ENCODE assay signal across 8 cellular contexts in the genomic region with DNA sequence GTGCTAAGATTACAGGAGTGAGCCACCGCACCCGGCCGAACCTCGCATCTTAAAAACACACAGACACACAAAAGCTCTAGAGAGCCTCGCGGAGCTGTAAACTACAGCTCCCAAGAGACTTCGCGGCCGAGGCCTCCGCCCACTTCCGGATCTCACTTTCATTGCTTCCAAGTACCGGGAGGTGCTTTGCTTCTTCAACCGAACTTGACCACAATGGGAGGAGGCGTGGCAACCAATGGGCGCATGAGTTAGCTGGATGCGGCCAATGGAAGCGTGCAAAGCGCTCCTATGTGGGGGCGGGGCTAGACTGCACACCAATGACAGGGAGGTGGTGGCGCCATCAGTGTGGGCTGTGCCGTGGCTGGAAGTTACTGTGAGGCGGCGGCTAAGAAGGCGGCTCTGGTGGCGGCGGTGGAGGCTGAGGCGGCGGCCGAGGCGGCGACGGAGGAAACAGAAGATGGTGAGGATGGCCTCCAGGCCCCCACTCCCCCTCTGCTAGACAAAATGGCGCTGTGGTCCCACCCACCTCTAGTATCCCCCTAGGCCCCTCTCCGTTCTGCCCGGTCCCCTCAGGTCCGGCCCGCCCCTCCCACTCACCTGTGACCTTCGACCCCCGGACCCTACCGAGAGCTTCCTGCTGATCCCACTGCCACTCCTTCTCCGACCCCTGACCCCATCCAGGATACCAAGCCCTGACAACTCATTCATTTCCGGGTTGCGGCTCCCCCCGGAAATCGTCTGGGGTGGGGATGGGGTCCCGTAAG. TPM values are rescaled to one million over a fixed set of nuclear protein-coding genes. Genes with fewer than 3 reads are reported as not detected.
DNase-seq lines count a peak whose midpoint lies in the region; ATAC-seq and TF ChIP-seq lines count a peak whose summit lies in the region.

A gene (plus strand): TSS at position 366 of the 764 bp plus-strand sequence. CDS start 92 bp downstream, at position 458.

- peaks cover 3% of the 10 kb centered on the region for H3K36me3 ChIP-seq in Caco-2 (ENCODE audit: control insufficient read depth, insufficient read depth, low read length)
- peaks cover 11% of the 10 kb centered on the region for H3K36me3 ChIP-seq in OCI-LY3 (replicated peaks; ENCODE audit: low read depth, low read length)

- CTCF ChIA-PET in Caco-2 (lab: Charles Lee): interaction anchor here (0.7 to 1.9 kb wide), 6 partner anchors 17 to 110 kb away, joined by 3 to 13 read pairs (median 4); a partner anchor contains a TSS

- H3K36me3 Mint-ChIP-seq in Caco-2 (ENCODE audit: insufficient read depth, unreplicated experiment) (peaks cover 53% of the 10 kb centered on the region), endothelial cell (ENCODE audit: low read depth, unreplicated experiment) (peaks cover 11% of the 10 kb centered on the region), mesothelial cell of epicardium (peaks cover 7% of the 10 kb centered on the region)

- TF ChIP-seq CTCF in Caco-2 (IDR thresholded peaks at IDR 0.05; ENCODE audit: insufficient read depth in 1 of 2, low read depth in 1 of 2, low read length in 1 of 2, severe bottlenecking in 1 of 2, unreplicated experiment in 1 of 2) (no peak), OCI-LY3 (IDR thresholded peaks at IDR 0.05; ENCODE audit: low read depth, low read length) (no peak), endothelial cell (IDR thresholded peaks at IDR 0.05; ENCODE audit: unreplicated experiment) (no peak), mesothelial cell of epicardium (IDR thresholded peaks at IDR 0.05; ENCODE audit: unreplicated experiment) (no peak)

- H3K79me2 ChIP-seq in OCI-LY3 (ENCODE audit: low read length): peaks cover 53% of the 10 kb centered on the region

- H3K9me3 ChIP-seq in Caco-2: no peaks in the 10 kb centered on the region
- no peaks in the 10 kb centered on the region for H3K9me3 ChIP-seq in OCI-LY3 (ENCODE audit: insufficient read depth, low read length)

- no peaks in the 10 kb centered on the region for H3K27me3 ChIP-seq in Caco-2 (replicated peaks; ENCODE audit: control insufficient read depth, insufficient read depth, low read length)
- no peaks in the 10 kb centered on the region for H3K27me3 ChIP-seq in OCI-LY3 (ENCODE audit: low read depth, low read length)

- TSS peak; percentile 60 for BruUV-seq in Caco-2 (replicated peaks; lab: Mats Ljungman, UMichigan)

- peak; percentile 64 for ATAC-seq in GM21447 (IDR thresholded peaks at IDR 0.05; ENCODE audit: unreplicated experiment)

- H3K9me3 Mint-ChIP-seq in Caco-2 (ENCODE audit: unreplicated experiment): no peaks in the 10 kb centered on the region
- no peaks in the 10 kb centered on the region for H3K9me3 Mint-ChIP-seq in endothelial cell (ENCODE audit: unreplicated experiment)
- no peaks in the 10 kb centered on the region for H3K9me3 Mint-ChIP-seq in mesothelial cell of epicardium

- H3K27me3 Mint-ChIP-seq in Caco-2 (ENCODE audit: insufficient read depth, unreplicated experiment): no peaks in the 10 kb centered on the region
- H3K27me3 Mint-ChIP-seq in endothelial cell (ENCODE audit: unreplicated experiment): peaks cover 9% of the 10 kb centered on the region
- no peaks in the 10 kb centered on the region for H3K27me3 Mint-ChIP-seq in mesothelial cell of epicardium (ENCODE audit: low read depth)

- H4K20me1 ChIP-seq in OCI-LY3 (ENCODE audit: insufficient read depth, low read length): peaks cover 12% of the 10 kb centered on the region; the same call in 1 of the 2 replicates

- POLR2A ChIA-PET in Caco-2 (lab: Charles Lee): interaction anchor here (0.5 to 2.0 kb wide), 12 partner anchors 12 to 915 kb away, joined by 3 to 17 read pairs (median 5); a partner anchor contains a TSS

- H2AFZ ChIP-seq in OCI-LY3 (ENCODE audit: low read depth, low read length): no peak within 1 kb of the TSS

- H3K4me1 ChIP-seq in Caco-2 (peaks cover 23% of the 10 kb centered on the region), OCI-LY3 (ENCODE audit: low read length) (peaks cover 21% of the 10 kb centered on the region)

- H3K4me3 Mint-ChIP-seq in Caco-2 (ENCODE audit: unreplicated experiment) (peak within 1 kb of the TSS; percentile 93), endothelial cell (ENCODE audit: unreplicated experiment) (peak within 1 kb of the TSS; percentile 97), mesothelial cell of epicardium (peak within 1 kb of the TSS; percentile 97)

- DNase-seq in Caco-2: peak; percentile 98 to 100
- peak; percentile 98 for DNase-seq in HuH-7 (ENCODE audit: low spot score)
- peak; percentile 96 for DNase-seq in activated CD8-positive, alpha-beta memory T cell treated with anti-CD3 and anti-CD28 coated beads, Interleukin-2, amount 50 U/mL, for 48 hours
- peak; percentile 94 for DNase-seq in endothelial cell (ENCODE audit: low spot score)
- DNase-seq in mesothelial cell of epicardium (ENCODE audit: low spot score in 2 of 2, unreplicated experiment in 2 of 2): peak; percentile 96 to 98
- DNase-seq in stimulated activated CD8-positive, alpha-beta memory T cell treated with anti-CD3 and anti-CD28 coated beads, Interleukin-15, amount 100 ng/mL, for 48 hours (ENCODE audit: low read depth in 2 of 2): peak; percentile 98 to 99

- H3K4me1 Mint-ChIP-seq in Caco-2 (ENCODE audit: low read depth, unreplicated experiment): peaks cover 20% of the 10 kb centered on the region
- peaks cover 21% of the 10 kb centered on the region for H3K4me1 Mint-ChIP-seq in endothelial cell (ENCODE audit: unreplicated experiment)
- peaks cover 31% of the 10 kb centered on the region for H3K4me1 Mint-ChIP-seq in mesothelial cell of epicardium

- peak within 1 kb of the TSS; percentile 54 for H3K4me3 ChIP-seq in Caco-2 (ENCODE audit: low read depth, low read length)
- peak within 1 kb of the TSS; percentile 98 for H3K4me3 ChIP-seq in OCI-LY3 (ENCODE audit: low read length)

- peak within 1 kb of the TSS; percentile 91 for H3K9ac ChIP-seq in OCI-LY3 (ENCODE audit: low read length)

- H3K27ac ChIP-seq in OCI-LY3 (ENCODE audit: low read length): peak within 1 kb of the TSS; percentile 47

- H3K27ac Mint-ChIP-seq in Caco-2 (ENCODE audit: unreplicated experiment) (peak within 1 kb of the TSS; percentile 82), endothelial cell (ENCODE audit: unreplicated experiment) (peak within 1 kb of the TSS; percentile 96), mesothelial cell of epicardium (peak within 1 kb of the TSS; percentile 94)

- H3K4me2 ChIP-seq in OCI-LY3 (ENCODE audit: low read length): peak within 1 kb of the TSS; percentile 87

- intact Hi-C loops in Caco-2 (cut with micrococcal nuclease; ENCODE audit: unreplicated experiment): loop anchor here (2.0 kb wide), 1 partner anchor 27 kb away; a partner anchor contains a TSS

RNA-seq across cellular contexts. Expression of the gene that starts here (rescaled TPM):
- total RNA-seq in Caco-2 (2022): 43.8 and 55.6 TPM in 2 replicates
- 44.7 TPM for total RNA-seq in endothelial cell (ENCODE audit: unreplicated experiment)
- total RNA-seq in mesothelial cell of epicardium: 37.3 to 39.6 TPM (median 38.3 TPM) in 3 replicates

Comparison
In these comparisons a context has a peak if more than half of its experiments do, and no peak if none do; other contexts are left out.
1. Peak in every context shown above with its lines: DNase-seq, ATAC-seq, H3K4me3 ChIP-seq and H3K27ac ChIP-seq.